Comparison of ENCODE assay signal across 10 cellular contexts in genomic region chr6:87483929-87484328, GRCh38. TPM values are rescaled to one million over a fixed set of nuclear protein-coding genes. Genes with fewer than 3 reads are reported as not detected.
DNase-seq lines count a peak whose midpoint lies in the region; ATAC-seq, FAIRE-seq and TF ChIP-seq lines count a peak whose summit lies in the region.
"Had no signal": no experiment of that assay in that cellular context is flagged by ENCODE, and none has a peak within 500 bp of the region (broad histone marks: within the 10 kb centered on the region; RNA-seq: fewer than 3 reads in every experiment).

No MANE protein-coding gene starts in this region.

- ATAC-seq in right cardiac atrium = no peak

- DNase-seq in right cardiac atrium = peak in 2 of 3 donors; percentile 52
- no peak for DNase-seq in cardiac septum (ENCODE audit: low spot score)
- DNase-seq in SJCRH30 = peak; percentile 36 to 38
- peak; percentile 15 to 67 for DNase-seq in fibroblast of lung (ENCODE audit: low read depth in 2 of 2)
- peak; percentile 62 for DNase-seq in urothelium cell line (ENCODE audit: low spot score)
- DNase-seq in stimulated activated CD4-positive, alpha-beta T cell treated with anti-CD3 and anti-CD28 coated beads, Interleukin-12 subunit alpha, Interleukin-12 subunit beta, amount 100 ng/mL, for 4 hours = no peak
- DNase-seq in NCI-H345 (lab: John Stamatoyannopoulos, UW) = no peak
- no peak for DNase-seq in esophagus squamous epithelium (lab: John Stamatoyannopoulos, UW)
- DNase-seq: foreskin melanocyte, GDM1 had no signal

- no peak overlapping the region for H3K4me3 ChIP-seq in right cardiac atrium (ENCODE audit: low read length)
- no peak overlapping the region for H3K4me3 ChIP-seq in SJCRH30
- no peak overlapping the region for H3K4me3 ChIP-seq in fibroblast of lung (replicated peaks in 1 of 4; ENCODE audit: control extremely low read depth in 1 of 4, insufficient read depth in 1 of 4, low read depth in 3 of 4, low read length in 4 of 4)
- no peak overlapping the region for H3K4me3 ChIP-seq in esophagus squamous epithelium

- intact Hi-C loops in right cardiac atrium (cut with DNase I) (no loop called here), cardiac septum (cut with DNase I) (no loop called here), esophagus squamous epithelium (cut with DNase I) (no loop called here)

- no peak for FAIRE-seq in urothelium cell line (lab: Jason Lieb, UNC)

- 78% methylated on average over 9 of the region's 9 CpGs for WGBS in right cardiac atrium
- WGBS in esophagus squamous epithelium, 2 donors = 82 to 92% methylated on average over 5 to 8 of the region's 9 CpGs

- H3K4me2 ChIP-seq in fibroblast of lung (ENCODE audit: extremely low read depth, insufficient read depth, low read length) = no peak overlapping the region

- H2AFZ ChIP-seq in fibroblast of lung (ENCODE audit: low read length) = no peak overlapping the region

- H3K27ac ChIP-seq in right cardiac atrium (ENCODE audit: low read length) = no peak overlapping the region
- H3K27ac ChIP-seq in SJCRH30 = no peak overlapping the region
- H3K27ac ChIP-seq in fibroblast of lung (ENCODE audit: insufficient read depth, low read length) = no peak overlapping the region
- no peak overlapping the region for H3K27ac ChIP-seq in esophagus squamous epithelium

- H3K9me3 ChIP-seq in right cardiac atrium (ENCODE audit: control insufficient read depth, low read length) = no peaks in the 10 kb centered on the region
- H3K9me3 ChIP-seq in SJCRH30 (replicated peaks) = no peaks in the 10 kb centered on the region
- H3K9me3 ChIP-seq in fibroblast of lung (ENCODE audit: control insufficient read depth, insufficient read depth, low read depth, low read length) = no peaks in the 10 kb centered on the region
- peaks cover 0 to 15% (median 12%) of the 10 kb centered on the region in 3 donors for H3K9me3 ChIP-seq in esophagus squamous epithelium

- H3K4me1 ChIP-seq in right cardiac atrium (ENCODE audit: control insufficient read depth, insufficient read depth, low read length) (no peaks in the 10 kb centered on the region), SJCRH30 (no peaks in the 10 kb centered on the region), fibroblast of lung (ENCODE audit: control insufficient read depth, extremely low read depth, insufficient read depth, low read length) (no peaks in the 10 kb centered on the region), esophagus squamous epithelium (no peaks in the 10 kb centered on the region)

- TF ChIP-seq CTCF in fibroblast of lung (conservative IDR thresholded peaks at IDR 0.05 in 1 of 2, IDR thresholded peaks at IDR 0.05 in 1 of 2; ENCODE audit: low read depth in 1 of 2, low read length in 2 of 2) (no peak), esophagus squamous epithelium (IDR thresholded peaks at IDR 0.05) (no peak)

- no peak for TF ChIP-seq POLR2A in esophagus squamous epithelium (IDR thresholded peaks at IDR 0.05)

- H4K20me1 ChIP-seq in fibroblast of lung (ENCODE audit: control insufficient read depth, extremely low read depth, insufficient read depth, low read length) = no peaks in the 10 kb centered on the region

- no peaks in the 10 kb centered on the region for H3K79me2 ChIP-seq in fibroblast of lung (ENCODE audit: control insufficient read depth, insufficient read depth, low read length)

- no peak overlapping the region for H3K9ac ChIP-seq in fibroblast of lung (ENCODE audit: insufficient read depth, low read length)

- H3K36me3 ChIP-seq in SJCRH30 = no peaks in the 10 kb centered on the region
- peaks cover 1% of the 10 kb centered on the region for H3K36me3 ChIP-seq in fibroblast of lung (ENCODE audit: control insufficient read depth, insufficient read depth, low read length)
- peaks cover 0 to 26% (median 0%) of the 10 kb centered on the region in 3 donors for H3K36me3 ChIP-seq in esophagus squamous epithelium

- no peaks in the 10 kb centered on the region for H3K27me3 ChIP-seq in right cardiac atrium (ENCODE audit: control insufficient read depth, insufficient read depth)
- H3K27me3 ChIP-seq in SJCRH30 = no peaks in the 10 kb centered on the region
- no peaks in the 10 kb centered on the region for H3K27me3 ChIP-seq in fibroblast of lung (ENCODE audit: control insufficient read depth, insufficient read depth, low read length)
- H3K27me3 ChIP-seq in esophagus squamous epithelium = no peaks in the 10 kb centered on the region

RNA-seq across cellular contexts. Expression of gene SLC35A1, which starts 11.2 kb away (rescaled TPM):
- total RNA-seq in right cardiac atrium = 10 to 100 TPM; 13.1 to 17.6 (median 15.1) TPM
- 18.0 TPM for polyA plus RNA-seq in right cardiac atrium
- total RNA-seq in cardiac septum = 10.9 TPM
- total RNA-seq in SJCRH30 (2014; rRNA removed; shearing (Covaris generic)) = 16.5 and 18.4 TPM in 2 replicates
- 27.7 and 35.8 TPM in 2 replicates for total RNA-seq in fibroblast of lung
- polyA plus RNA-seq in fibroblast of lung = 22.4 and 27.6 TPM in 2 replicates
- polyA plus RNA-seq in fibroblast of lung (2012) = 15.1 and 17.4 TPM in 2 replicates
- 3.7 and 14.5 TPM in 2 replicates for polyA minus RNA-seq in fibroblast of lung (ENCODE audit: low replicate concordance)
- total RNA-seq in esophagus squamous epithelium = 10 to 100 TPM in 2 of 4 donors, 1 to 10 TPM in 2; 8.3 to 12.8 (median 10.9) TPM

Comparison
In these comparisons a context has a peak if more than half of its experiments do, and no peak if none do; other contexts are left out.
1. DNase-seq: peak in right cardiac atrium (2 of 3), SJCRH30 (2 of 2), fibroblast of lung (2 of 2) and urothelium cell line (single experiment); none in cardiac septum (single experiment), stimulated activated CD4-positive, alpha-beta T cell treated with anti-CD3 and anti-CD28 coated beads, Interleukin-12 subunit alpha, Interleukin-12 subunit beta, amount 100 ng/mL, for 4 hours (single experiment), NCI-H345 (single experiment) and esophagus squamous epithelium (single experiment).